ENCODE assay signal across 13 cellular contexts in genomic region chr3:14411166-14411526, GRCh38. TPM values are rescaled to one million over a fixed set of nuclear protein-coding genes. Genes with fewer than 3 reads are reported as not detected.
DNase-seq lines count a peak whose midpoint lies in the region; FAIRE-seq and TF ChIP-seq lines count a peak whose summit lies in the region.
"Had no signal": no experiment of that assay in that cellular context is flagged by ENCODE, and none has a peak within 500 bp of the region (broad histone marks: within the 10 kb centered on the region; RNA-seq: fewer than 3 reads in every experiment).

No MANE protein-coding gene starts in this region.

- H3K4me2 ChIP-seq in keratinocyte (ENCODE audit: control insufficient read depth, extremely low read depth, insufficient read depth, low read depth, low read length) (no peak overlapping the region), mesendoderm (ENCODE audit: low read length) (no peak overlapping the region)

- H4K8ac ChIP-seq in mesendoderm (ENCODE audit: low read depth, low read length): no peak overlapping the region

- no peaks in the 10 kb centered on the region for H3K9me3 ChIP-seq in breast epithelium
- H3K9me3 ChIP-seq in keratinocyte (ENCODE audit: control insufficient read depth, low read depth, low read length): no peaks in the 10 kb centered on the region
- no peaks in the 10 kb centered on the region for H3K9me3 ChIP-seq in thyroid gland
- H3K9me3 ChIP-seq: BE2C had no signal

- no peak overlapping the region for H3K18ac ChIP-seq in mesendoderm (ENCODE audit: low read length)

- no peaks in the 10 kb centered on the region for H3K36me3 Mint-ChIP-seq in MCF 10A (ENCODE audit: insufficient read depth, unreplicated experiment)
- peaks cover 13% of the 10 kb centered on the region for H3K36me3 Mint-ChIP-seq in activated CD4-positive, alpha-beta memory T cell treated with anti-CD3 and anti-CD28 coated beads for 36 hours

- peaks cover 25% of the 10 kb centered on the region for H3K79me1 ChIP-seq in mesendoderm (ENCODE audit: low read length)

- peak overlapping the region; percentile 39 for H3K27ac Mint-ChIP-seq in MCF 10A (ENCODE audit: low read depth, unreplicated experiment)
- H3K27ac Mint-ChIP-seq in activated CD4-positive, alpha-beta memory T cell treated with anti-CD3 and anti-CD28 coated beads for 36 hours: peak overlapping the region; percentile 84

- H3K4me1 Mint-ChIP-seq in MCF 10A (ENCODE audit: insufficient read depth, unreplicated experiment): peaks cover 41% of the 10 kb centered on the region
- H3K4me1 Mint-ChIP-seq in activated CD4-positive, alpha-beta memory T cell treated with anti-CD3 and anti-CD28 coated beads for 36 hours (ENCODE audit: low read depth): peaks cover 37% of the 10 kb centered on the region

- no peak overlapping the region for H2BK120ac ChIP-seq in mesendoderm (ENCODE audit: low read depth, low read length)

- TF ChIP-seq CTCF in MCF 10A (IDR thresholded peaks at IDR 0.05; ENCODE audit: unreplicated experiment) (no peak), breast epithelium (IDR thresholded peaks at IDR 0.05) (no peak), keratinocyte (optimal IDR thresholded peaks at IDR 0.05 in 1 of 3, IDR thresholded peaks at IDR 0.05 in 1 of 3, conservative IDR thresholded peaks at IDR 0.05 in 1 of 3; ENCODE audit: extremely low read depth in 1 of 3, insufficient read depth in 2 of 3, low read length in 3 of 3) (no peak), thyroid gland (IDR thresholded peaks at IDR 0.05) (no peak)

- H2BK5ac ChIP-seq in mesendoderm (ENCODE audit: low read length): no peak overlapping the region

- H3K56ac ChIP-seq in mesendoderm (ENCODE audit: low read length): no peak overlapping the region

- H3K9ac ChIP-seq in keratinocyte (ENCODE audit: control insufficient read depth, extremely low read depth, insufficient read depth, low read length) (no peak overlapping the region), mesendoderm (ENCODE audit: low read length) (no peak overlapping the region)

- peaks cover 25% of the 10 kb centered on the region for H3K79me2 ChIP-seq in keratinocyte (ENCODE audit: control insufficient read depth, insufficient read depth, low read length)
- peaks cover 58% of the 10 kb centered on the region for H3K79me2 ChIP-seq in mesendoderm (ENCODE audit: control insufficient read depth, insufficient read depth, low read length)

- no TSS peak for BruUV-seq in MCF 10A (replicated peaks; lab: Mats Ljungman, UMichigan)

- 33 to 58% methylated on average over 9 of the region's 9 CpGs for WGBS in thyroid gland, 2 donors
- WGBS in mesendoderm (ENCODE audit: extremely low coverage, insufficient coverage, low lambda C conversion rate): no CpG with 5 or more reads among the region's 9 CpGs

- no peak overlapping the region for H4K5ac ChIP-seq in mesendoderm (ENCODE audit: low read length)

- H3K36me3 ChIP-seq in breast epithelium: no peaks in the 10 kb centered on the region
- H3K36me3 ChIP-seq in keratinocyte (ENCODE audit: control insufficient read depth in 2 of 2, extremely low read depth in 1 of 2, insufficient read depth in 2 of 2, low read length in 2 of 2): peaks cover 0 to 3% of the 10 kb centered on the region in 2 experiments
- no peaks in the 10 kb centered on the region for H3K36me3 ChIP-seq in thyroid gland
- H3K36me3 ChIP-seq in mesendoderm (ENCODE audit: control insufficient read depth, insufficient read depth, low read length): no peaks in the 10 kb centered on the region

- H3K4me3 ChIP-seq in breast epithelium: no peak overlapping the region
- no peak overlapping the region for H3K4me3 ChIP-seq in keratinocyte (ENCODE audit: control insufficient read depth in 2 of 3, extremely low read depth in 1 of 3, insufficient read depth in 2 of 3, low read depth in 1 of 3, low read length in 3 of 3)
- H3K4me3 ChIP-seq in thyroid gland (replicated peaks in 1 of 3): no peak overlapping the region
- no peak overlapping the region for H3K4me3 ChIP-seq in mesendoderm (ENCODE audit: low read length)

- intact Hi-C loops in MCF 10A (cut with micrococcal nuclease) (no loop called here), breast epithelium (cut with DNase I; ENCODE audit: low total_unique reads) (no loop called here), thyroid gland (cut with DNase I) (no loop called here)
- intact Hi-C loops in activated CD4-positive, alpha-beta memory T cell treated with anti-CD3 and anti-CD28 coated beads for 36 hours (cut with micrococcal nuclease): no loop called here

- TF ChIP-seq POLR2A in breast epithelium (IDR thresholded peaks at IDR 0.05): no peak
- peak in 1 of 2 donors; percentile 6 for TF ChIP-seq POLR2A in thyroid gland (IDR thresholded peaks at IDR 0.05)

- H4K20me1 ChIP-seq in keratinocyte (ENCODE audit: control insufficient read depth, extremely low read depth, insufficient read depth, low read length): no peaks in the 10 kb centered on the region

- no peak for DNase-seq in MCF 10A (ENCODE audit: unreplicated experiment)
- no peak for DNase-seq in breast epithelium (ENCODE audit: low spot score in 2 of 2)
- DNase-seq in activated CD4-positive, alpha-beta memory T cell treated with anti-CD3 and anti-CD28 coated beads for 36 hours: no peak
- DNase-seq in keratinocyte (ENCODE audit: low read depth, low spot score): no peak
- DNase-seq in thyroid gland: peak; percentile 89
- DNase-seq in mesendoderm: no peak
- no peak for DNase-seq in HPDE6-E6E7 (ENCODE audit: extremely low spot score)
- DNase-seq in RCC 7860 (ENCODE audit: low spot score): no peak
- DNase-seq: activated gamma-delta T cell, BE2C, WERI-Rb-1 had no signal

- no peak overlapping the region for H3K4me3 Mint-ChIP-seq in MCF 10A (ENCODE audit: unreplicated experiment)
- no peak overlapping the region for H3K4me3 Mint-ChIP-seq in activated CD4-positive, alpha-beta memory T cell treated with anti-CD3 and anti-CD28 coated beads for 36 hours
- H3K4me3 Mint-ChIP-seq: neural crest cell had no signal

- POLR2A ChIA-PET in MCF 10A (lab: Yijun Ruan, JAX): interaction anchor here (0.7 kb wide), 1 partner anchor 1524 kb away, joined by 3 read pairs; no protein-coding TSS in a partner anchor
- POLR2A ChIA-PET in activated CD4-positive, alpha-beta memory T cell treated with anti-CD3 and anti-CD28 coated beads for 36 hours (lab: Charles Lee): interaction anchor here (1.1 to 1.7 kb wide), 2 partner anchors 9 to 21 kb away, joined by 3 to 5 read pairs; partner anchors contain the start of gene SLC6A6

- H3K23ac ChIP-seq in mesendoderm (ENCODE audit: low read length): no peak overlapping the region

- no peak overlapping the region for H2AK5ac ChIP-seq in mesendoderm (ENCODE audit: low read length)

- H3K27me3 ChIP-seq in breast epithelium: no peaks in the 10 kb centered on the region
- no peaks in the 10 kb centered on the region for H3K27me3 ChIP-seq in keratinocyte (ENCODE audit: control insufficient read depth, extremely low read depth, insufficient read depth, low read length)
- no peaks in the 10 kb centered on the region for H3K27me3 ChIP-seq in thyroid gland
- no peaks in the 10 kb centered on the region for H3K27me3 ChIP-seq in mesendoderm (ENCODE audit: insufficient read depth, low read length, poor library complexity)
- H3K27me3 ChIP-seq: BE2C had no signal

- no peak overlapping the region for H3K4ac ChIP-seq in mesendoderm (ENCODE audit: low read depth, low read length)

- no peak overlapping the region for H2AFZ ChIP-seq in keratinocyte (ENCODE audit: control insufficient read depth, low read length)

- CTCF ChIA-PET in MCF 10A (lab: Yijun Ruan, JAX): interaction anchor here (0.6 to 1.3 kb wide), 3 partner anchors 9 to 394 kb away, joined by 3 to 4 read pairs (median 3); partner anchors contain the start of gene SLC6A6
- CTCF ChIA-PET in activated CD4-positive, alpha-beta memory T cell treated with anti-CD3 and anti-CD28 coated beads for 36 hours (lab: Charles Lee): interaction anchor here (0.8 kb wide), 1 partner anchor 19 kb away, joined by 3 read pairs; no protein-coding TSS in a partner anchor

- H3K27ac ChIP-seq in breast epithelium (peak overlapping the region in 1 of 2 donors; percentile 3), keratinocyte (ENCODE audit: control insufficient read depth, insufficient read depth, low read length) (peak overlapping the region; percentile 64), thyroid gland (peak overlapping the region; percentile 74 to 93 (median 83)), mesendoderm (ENCODE audit: low read depth, low read length) (no peak overlapping the region)
- H3K27ac ChIP-seq: WERI-Rb-1 had no signal

- no peaks in the 10 kb centered on the region for H3K27me3 Mint-ChIP-seq in MCF 10A (ENCODE audit: insufficient read depth, unreplicated experiment)
- H3K27me3 Mint-ChIP-seq in activated CD4-positive, alpha-beta memory T cell treated with anti-CD3 and anti-CD28 coated beads for 36 hours: no peaks in the 10 kb centered on the region

- no peaks in the 10 kb centered on the region for H3K9me1 ChIP-seq in keratinocyte (ENCODE audit: control insufficient read depth, extremely low read depth, insufficient read depth, low read length)

- H2BK15ac ChIP-seq in mesendoderm (replicated peaks; ENCODE audit: low read depth): no peak overlapping the region

- H3K9me3 Mint-ChIP-seq in MCF 10A (ENCODE audit: unreplicated experiment): no peaks in the 10 kb centered on the region
- H3K9me3 Mint-ChIP-seq in activated CD4-positive, alpha-beta memory T cell treated with anti-CD3 and anti-CD28 coated beads for 36 hours: no peaks in the 10 kb centered on the region
- H3K9me3 Mint-ChIP-seq: neural crest cell had no signal

- FAIRE-seq in keratinocyte (lab: Jason Lieb, UNC) (no peak), RCC 7860 (lab: Jason Lieb, UNC) (no peak)
- FAIRE-seq: islet of Langerhans had no signal

- dilution Hi-C loops in keratinocyte (cut with MboI; ENCODE audit: extremely low pct_ligation_motif_present, low sequenced_read_pairs): no loop called here

- H3K4me1 ChIP-seq in breast epithelium (no peaks in the 10 kb centered on the region), keratinocyte (ENCODE audit: control insufficient read depth, extremely low read depth, insufficient read depth, low read length) (peaks cover 43% of the 10 kb centered on the region), thyroid gland (peaks cover 60 to 92% of the 10 kb centered on the region in 2 donors), mesendoderm (ENCODE audit: control insufficient read depth, low read depth, low read length) (peaks cover 3% of the 10 kb centered on the region)

RNA-seq across cellular contexts. Expression of gene SLC6A6, which starts 8.7 kb away (rescaled TPM):
- total RNA-seq in MCF 10A (2022): 4.6 and 7.6 TPM in 2 replicates
- 10 to 100 TPM; 22.1 to 52.4 (median 27.5) TPM for total RNA-seq in breast epithelium
- total RNA-seq in activated CD4-positive, alpha-beta memory T cell treated with anti-CD3 and anti-CD28 coated beads for 36 hours: 10 to 100 TPM; 44.0 to 45.1 TPM
- 4.6 to 12.4 TPM (median 8.3 TPM) in 3 replicates for polyA plus RNA-seq in keratinocyte
- polyA plus RNA-seq in keratinocyte (2011; ENCODE audit: low read depth): 4.0 TPM
- polyA plus RNA-seq in keratinocyte (2011; cell fraction: cytosol; rRNA removed): 3.1 and 3.5 TPM in 2 replicates
- polyA plus RNA-seq in keratinocyte (2011; cell fraction: nucleus; rRNA removed): 18.1 and 18.8 TPM in 2 replicates
- polyA plus RNA-seq in keratinocyte (2012; ENCODE audit: low replicate concordance): 7.3 and 9.0 TPM in 2 replicates
- polyA minus RNA-seq in keratinocyte: 9.9 to 24.3 TPM (median 16.6 TPM) in 3 replicates
- 7.5 TPM for polyA minus RNA-seq in keratinocyte (2011; cell fraction: cytosol; rRNA and poly(A)+ RNA removed)
- 14.5 and 19.1 TPM in 2 replicates for polyA minus RNA-seq in keratinocyte (2011; cell fraction: nucleus; rRNA and poly(A)+ RNA removed)
- 10 to 100 TPM; 42.7 to 98.0 (median 72.5) TPM for total RNA-seq in thyroid gland
- polyA plus RNA-seq in mesendoderm (2013, experiment 1 of 2): 50.8 TPM
- polyA plus RNA-seq in mesendoderm (2013, experiment 2 of 2): 51.5 TPM

Comparison
In these comparisons a context has a peak if more than half of its experiments do, and no peak if none do; other contexts are left out.
1. DNase-seq: peak in thyroid gland (2 of 2); none in MCF 10A (single experiment), breast epithelium (0 of 2), activated CD4-positive, alpha-beta memory T cell treated with anti-CD3 and anti-CD28 coated beads for 36 hours (single experiment), keratinocyte (single experiment), mesendoderm (single experiment), HPDE6-E6E7 (single experiment) and RCC 7860 (single experiment).